1 cellular context compared by ENCODE assay signal in genomic region chr3:13709706-13710105, GRCh38.
TF ChIP-seq lines count a peak whose summit lies in the region.

No MANE protein-coding gene starts in this region.

TF ChIP-seq in HepG2, 621 proteins besides CTCF, POLR2A, EP300 and RAD21 (continued from another document):
- TF ChIP-seq, protein P1, sequence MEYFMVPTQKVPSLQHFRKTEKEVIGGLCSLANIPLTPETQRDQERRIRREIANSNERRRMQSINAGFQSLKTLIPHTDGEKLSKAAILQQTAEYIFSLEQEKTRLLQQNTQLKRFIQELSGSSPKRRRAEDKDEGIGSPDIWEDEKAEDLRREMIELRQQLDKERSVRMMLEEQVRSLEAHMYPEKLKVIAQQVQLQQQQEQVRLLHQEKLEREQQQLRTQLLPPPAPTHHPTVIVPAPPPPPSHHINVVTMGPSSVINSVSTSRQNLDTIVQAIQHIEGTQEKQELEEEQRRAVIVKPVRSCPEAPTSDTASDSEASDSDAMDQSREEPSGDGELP (IDR thresholded peaks at IDR 0.05; ENCODE audit: borderline replicate concordance, low read depth): no peak
- no peak for TF ChIP-seq AGO1 (IDR thresholded peaks at IDR 0.05; ENCODE audit: low read depth, low read length, poor library complexity, severe bottlenecking)
- TF ChIP-seq ZNF124 (CRISPR knock-in tag; IDR thresholded peaks at IDR 0.05): no peak
- no peak for TF ChIP-seq ZNF382 (CRISPR knock-in tag; IDR thresholded peaks at IDR 0.05; ENCODE audit: borderline replicate concordance)
- TF ChIP-seq ZNF274 (CRISPR knock-in tag; IDR thresholded peaks at IDR 0.05): no peak
TF ChIP-seq in HepG2: peak in this region for 0.
